ENCODE assay signal across 6 cellular contexts in genomic region chr17:76121932-76122383, GRCh38. TPM values are rescaled to one million over a fixed set of nuclear protein-coding genes. Genes with fewer than 3 reads are reported as not detected.
DNase-seq lines count a peak whose midpoint lies in the region; ATAC-seq lines count a peak whose summit lies in the region.

No MANE protein-coding gene starts in this region.

- H3K4me1 ChIP-seq in BLaER1 treated with 17β-estradiol and CSF1 and Interleukin-3, amounts not matched to agents 10 nM and 100 nM: peaks cover 14 to 52% (median 40%) of the 10 kb centered on the region in 10 experiments

- no peaks in the 10 kb centered on the region for H3K27me3 Mint-ChIP-seq in T-helper 17 cell

- H3K36me3 Mint-ChIP-seq in T-helper 17 cell (ENCODE audit: low read depth): no peaks in the 10 kb centered on the region

- H3K4me2 ChIP-seq in BLaER1 treated with 17β-estradiol and CSF1 and Interleukin-3, amounts not matched to agents 10 nM and 100 nM: peak overlapping the region; percentile 95 to 99 (median 97)

- H3K4me3 ChIP-seq in BLaER1 treated with 17β-estradiol and CSF1 and Interleukin-3, amounts not matched to agents 10 nM and 100 nM: peak overlapping the region; percentile 42 to 66 (median 51); a peak in 19 of 20 replicates
- H3K4me3 ChIP-seq in MG63: no peak overlapping the region

- peak overlapping the region; percentile 77 for H3K4me3 Mint-ChIP-seq in T-helper 17 cell

- peak overlapping the region; percentile 81 for H3K27ac Mint-ChIP-seq in T-helper 17 cell

- ATAC-seq in T-helper 17 cell: peak; percentile 14

- peaks cover 2% of the 10 kb centered on the region for H3K4me1 Mint-ChIP-seq in T-helper 17 cell

- H3K9ac ChIP-seq in BLaER1 treated with 17β-estradiol and CSF1 and Interleukin-3, amounts not matched to agents 10 nM and 100 nM: peak overlapping the region; percentile 67 to 86 (median 81)

- no peaks in the 10 kb centered on the region for H3K36me3 ChIP-seq in BLaER1 treated with 17β-estradiol and CSF1 and Interleukin-3, amounts not matched to agents 10 nM and 100 nM
- H3K36me3 ChIP-seq in MG63: no peaks in the 10 kb centered on the region

- DNase-seq in T-helper 17 cell (no peak), iris pigment epithelial cell (ENCODE audit: low read depth) (peak; percentile 13), cerebellar nuclear complex (lab: John Stamatoyannopoulos, UW) (no peak), COLO668 (lab: John Stamatoyannopoulos, UW; ENCODE audit: unreplicated experiment) (no peak), MG63 (no peak)

- H3K27ac ChIP-seq in BLaER1 treated with 17β-estradiol and CSF1 and Interleukin-3, amounts not matched to agents 10 nM and 100 nM: peak overlapping the region; percentile 72 to 90 (median 86)

- no peaks in the 10 kb centered on the region for H4K20me1 ChIP-seq in BLaER1 treated with 17β-estradiol and CSF1 and Interleukin-3, amounts not matched to agents 10 nM and 100 nM

- H3K27me3 ChIP-seq in BLaER1 treated with 17β-estradiol and CSF1 and Interleukin-3, amounts not matched to agents 10 nM and 100 nM: no peaks in the 10 kb centered on the region
- H3K27me3 ChIP-seq in MG63: no peaks in the 10 kb centered on the region; the same call in 1 of the 2 replicates

- no peaks in the 10 kb centered on the region for H3K9me3 ChIP-seq in BLaER1 treated with 17β-estradiol and CSF1 and Interleukin-3, amounts not matched to agents 10 nM and 100 nM (replicated peaks in 1 of 11)
- H3K9me3 ChIP-seq in T-helper 17 cell (ENCODE audit: control insufficient read depth, low read length, poor library complexity, severe bottlenecking) (no peaks in the 10 kb centered on the region), MG63 (no peaks in the 10 kb centered on the region)

RNA-seq across cellular contexts. Expression of gene EXOC7, which starts 18.4 kb away (rescaled TPM):
- total RNA-seq in T-helper 17 cell: 10 to 100 TPM; 80.7 to 85.3 TPM
- 54.5 and 81.8 TPM in 2 replicates for total RNA-seq in MG63 (2014; rRNA removed; shearing (Covaris generic); ENCODE audit: low replicate concordance)

RNA-seq across cellular contexts. Expression of gene FOXJ1, which starts 19.1 kb away (rescaled TPM):
- 1 to 10 TPM; 1.3 to 2.1 TPM for total RNA-seq in T-helper 17 cell
- not detected in 2 replicates for total RNA-seq in MG63 (2014; rRNA removed; shearing (Covaris generic); ENCODE audit: low replicate concordance)

RNA-seq across cellular contexts. Expression of gene ZACN, which starts 43.0 kb away (rescaled TPM):
- under 1 TPM in 1 of 2 donors, not detected in 1; 0.68 TPM for total RNA-seq in T-helper 17 cell
- not detected in 2 replicates for total RNA-seq in MG63 (2014; rRNA removed; shearing (Covaris generic); ENCODE audit: low replicate concordance)

RNA-seq across cellular contexts. Expression of gene GALR2, which starts 47.4 kb away (rescaled TPM):
- under 1 TPM; 0.55 to 0.96 TPM for total RNA-seq in T-helper 17 cell
- total RNA-seq in MG63 (2014; rRNA removed; shearing (Covaris generic); ENCODE audit: low replicate concordance): not detected in 2 replicates

RNA-seq across cellular contexts. Expression of gene SRP68, which starts 49.6 kb away (rescaled TPM):
- total RNA-seq in T-helper 17 cell: 10 to 100 TPM; 80.4 to 89.2 TPM
- total RNA-seq in MG63 (2014; rRNA removed; shearing (Covaris generic); ENCODE audit: low replicate concordance): 70.0 and 99.9 TPM in 2 replicates
